In the genomic region with DNA sequence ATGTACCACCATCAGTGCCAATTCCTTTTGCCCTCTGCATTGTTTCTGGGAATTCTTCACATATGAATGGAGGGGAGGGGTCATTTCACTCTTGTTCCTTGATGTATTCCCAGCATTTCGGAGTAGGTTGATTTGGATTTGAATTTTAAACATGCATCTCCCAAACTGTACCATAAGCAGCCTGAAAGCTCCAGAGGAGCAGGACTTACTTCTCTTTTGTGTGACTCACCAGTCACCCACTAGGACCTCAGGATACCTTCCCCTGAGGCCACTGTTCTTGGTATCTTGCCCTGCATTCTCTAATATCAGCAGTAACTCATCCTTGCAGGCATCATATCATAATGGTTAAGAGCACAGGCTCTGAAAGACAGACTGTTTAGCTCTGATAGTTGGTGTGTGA, we compare ENCODE assay signal across 8 cellular contexts. TPM values are rescaled to one million over a fixed set of nuclear protein-coding genes. Genes with fewer than 3 reads are reported as not detected.
A peak's percentile ranks its signal among the peaks of the same experiment; 100 is the strongest.
DNase-seq lines count a peak whose midpoint lies in the region; ATAC-seq and TF ChIP-seq lines count a peak whose summit lies in the region.

No MANE protein-coding gene starts in this region.

- peak overlapping the region; percentile 98 for H3K27ac Mint-ChIP-seq in activated CD4-positive, alpha-beta T cell treated with anti-CD3 and anti-CD28 coated beads, Interleukin-2, amount 10 ng/mL, durations not matched to agents 7 days and 5 days
- H3K27ac Mint-ChIP-seq in activated T-helper 17 cell treated with anti-CD3 and anti-CD28 coated beads, Interleukin-2, amount 50 U/mL, for 72 hours: peak overlapping the region; percentile 98
- H3K27ac Mint-ChIP-seq in immature natural killer cell: peak overlapping the region; percentile 98 to 100 (median 99)

- no peaks in the 10 kb centered on the region for H3K27me3 ChIP-seq in testis

- no peak for DNase-seq in activated CD4-positive, alpha-beta T cell treated with anti-CD3 and anti-CD28 coated beads, Interleukin-2, amount 10 ng/mL, durations not matched to agents 7 days and 5 days
- no peak for DNase-seq in activated CD4-positive, alpha-beta T cell treated with anti-CD3 and anti-CD28 coated beads for 4 hours
- DNase-seq in immature natural killer cell (no peak), testis (no peak), NCI-H1092 (lab: John Stamatoyannopoulos, UW) (no peak)

- TF ChIP-seq CTCF in testis (IDR thresholded peaks at IDR 0.05): no peak

- no peaks in the 10 kb centered on the region for H3K36me3 ChIP-seq in testis (ENCODE audit: low read depth, missing control alignments)

- ATAC-seq in activated T-helper 17 cell treated with anti-CD3 and anti-CD28 coated beads, Interleukin-2, amount 50 U/mL, for 72 hours (replicated peaks): no peak
- ATAC-seq in GM19455 (IDR thresholded peaks at IDR 0.05; ENCODE audit: unreplicated experiment) (no peak), HG02870 (IDR thresholded peaks at IDR 0.05; ENCODE audit: unreplicated experiment) (no peak)

- TF ChIP-seq POLR2A in testis (IDR thresholded peaks at IDR 0.05): no peak

- peaks cover 21% of the 10 kb centered on the region for H3K36me3 Mint-ChIP-seq in activated CD4-positive, alpha-beta T cell treated with anti-CD3 and anti-CD28 coated beads, Interleukin-2, amount 10 ng/mL, durations not matched to agents 7 days and 5 days (ENCODE audit: low read depth)
- peaks cover 53% of the 10 kb centered on the region for H3K36me3 Mint-ChIP-seq in activated T-helper 17 cell treated with anti-CD3 and anti-CD28 coated beads, Interleukin-2, amount 50 U/mL, for 72 hours (ENCODE audit: low read depth)
- H3K36me3 Mint-ChIP-seq in immature natural killer cell: peaks cover 0 to 10% (median 9%) of the 10 kb centered on the region in 3 donors

- peak overlapping the region; percentile 88 for H3K4me3 Mint-ChIP-seq in activated CD4-positive, alpha-beta T cell treated with anti-CD3 and anti-CD28 coated beads, Interleukin-2, amount 10 ng/mL, durations not matched to agents 7 days and 5 days
- peak overlapping the region; percentile 95 for H3K4me3 Mint-ChIP-seq in activated T-helper 17 cell treated with anti-CD3 and anti-CD28 coated beads, Interleukin-2, amount 50 U/mL, for 72 hours
- peak overlapping the region; percentile 95 to 99 (median 98) for H3K4me3 Mint-ChIP-seq in immature natural killer cell

- H3K9me3 Mint-ChIP-seq in activated CD4-positive, alpha-beta T cell treated with anti-CD3 and anti-CD28 coated beads, Interleukin-2, amount 10 ng/mL, durations not matched to agents 7 days and 5 days: no peaks in the 10 kb centered on the region
- no peaks in the 10 kb centered on the region for H3K9me3 Mint-ChIP-seq in activated T-helper 17 cell treated with anti-CD3 and anti-CD28 coated beads, Interleukin-2, amount 50 U/mL, for 72 hours
- no peaks in the 10 kb centered on the region for H3K9me3 Mint-ChIP-seq in immature natural killer cell

- no peaks in the 10 kb centered on the region for H3K27me3 Mint-ChIP-seq in activated CD4-positive, alpha-beta T cell treated with anti-CD3 and anti-CD28 coated beads, Interleukin-2, amount 10 ng/mL, durations not matched to agents 7 days and 5 days
- no peaks in the 10 kb centered on the region for H3K27me3 Mint-ChIP-seq in activated T-helper 17 cell treated with anti-CD3 and anti-CD28 coated beads, Interleukin-2, amount 50 U/mL, for 72 hours
- peaks cover 0 to 5% (median 0%) of the 10 kb centered on the region in 3 donors for H3K27me3 Mint-ChIP-seq in immature natural killer cell (ENCODE audit: low read depth in 3 of 3)

- peaks cover 51% of the 10 kb centered on the region for H3K4me1 Mint-ChIP-seq in activated CD4-positive, alpha-beta T cell treated with anti-CD3 and anti-CD28 coated beads, Interleukin-2, amount 10 ng/mL, durations not matched to agents 7 days and 5 days
- peaks cover 20% of the 10 kb centered on the region for H3K4me1 Mint-ChIP-seq in activated T-helper 17 cell treated with anti-CD3 and anti-CD28 coated beads, Interleukin-2, amount 50 U/mL, for 72 hours
- H3K4me1 Mint-ChIP-seq in immature natural killer cell: peaks cover 48 to 57% of the 10 kb centered on the region in 2 donors

- WGBS in testis, 2 donors: 53 to 59% methylated on average over 1 of the region's 1 CpG

- CTCF ChIA-PET in activated CD4-positive, alpha-beta T cell treated with anti-CD3 and anti-CD28 coated beads, Interleukin-2, amount 10 ng/mL, durations not matched to agents 7 days and 5 days (lab: Charles Lee): interaction anchor here (0.9 to 1.7 kb wide), 4 partner anchors 42 to 129 kb away, joined by 3 to 5 read pairs (median 4); partner anchors contain the start of gene CNPY3

- intact Hi-C loops in testis (cut with DNase I; ENCODE audit: low total_unique reads): no loop called here

- H3K9me3 ChIP-seq in testis: no peaks in the 10 kb centered on the region

- peak overlapping the region; percentile 87 to 94 for H3K4me3 ChIP-seq in testis

- peaks cover 27% of the 10 kb centered on the region for H3K4me1 ChIP-seq in testis

- POLR2A ChIA-PET in activated CD4-positive, alpha-beta T cell treated with anti-CD3 and anti-CD28 coated beads, Interleukin-2, amount 10 ng/mL, durations not matched to agents 7 days and 5 days (lab: Charles Lee): interaction anchor here (1.1 kb wide), 1 partner anchor 74 kb away, joined by 4 read pairs; the partner anchor contains the start of gene PPP2R5D

- peak overlapping the region in 1 of 2 donors; percentile 78 for H3K27ac ChIP-seq in testis

RNA-seq across cellular contexts. Expression of gene MRPL2, which starts 0.7 kb away (rescaled TPM):
- 10 to 100 TPM; 53.9 to 59.3 TPM for total RNA-seq in activated CD4-positive, alpha-beta T cell treated with anti-CD3 and anti-CD28 coated beads, Interleukin-2, amount 10 ng/mL, durations not matched to agents 7 days and 5 days
- total RNA-seq in activated T-helper 17 cell treated with anti-CD3 and anti-CD28 coated beads, Interleukin-2, amount 50 U/mL, for 72 hours: 10 to 100 TPM; 65.2 to 67.3 TPM
- polyA plus RNA-seq in immature natural killer cell: 10 to 100 TPM; 37.5 to 60.8 (median 54.0) TPM
- total RNA-seq in testis: 10 to 100 TPM; 37.2 to 54.8 TPM
- polyA plus RNA-seq in testis (ENCODE audit: insufficient read depth, low read depth, low replicate concordance): 72.8 TPM

RNA-seq across cellular contexts. Expression of gene KLC4, which starts 0.9 kb away (rescaled TPM):
- 10 to 100 TPM; 12.7 to 17.0 TPM for total RNA-seq in activated CD4-positive, alpha-beta T cell treated with anti-CD3 and anti-CD28 coated beads, Interleukin-2, amount 10 ng/mL, durations not matched to agents 7 days and 5 days
- 10 to 100 TPM; 19.7 to 31.4 TPM for total RNA-seq in activated T-helper 17 cell treated with anti-CD3 and anti-CD28 coated beads, Interleukin-2, amount 50 U/mL, for 72 hours
- polyA plus RNA-seq in immature natural killer cell: 10 to 100 TPM in 2 of 3 donors, 1 to 10 TPM in 1; 9.1 to 14.4 (median 11.0) TPM
- 10 to 100 TPM; 41.1 to 49.4 TPM for total RNA-seq in testis
- 63.1 TPM for polyA plus RNA-seq in testis (ENCODE audit: insufficient read depth, low read depth, low replicate concordance)

RNA-seq across cellular contexts. Expression of gene CUL7, which starts 4.9 kb away (rescaled TPM):
- total RNA-seq in activated CD4-positive, alpha-beta T cell treated with anti-CD3 and anti-CD28 coated beads, Interleukin-2, amount 10 ng/mL, durations not matched to agents 7 days and 5 days: 10 to 100 TPM in 1 of 2 experiments, 1 to 10 TPM in 1; 9.7 to 11.2 TPM
- total RNA-seq in activated T-helper 17 cell treated with anti-CD3 and anti-CD28 coated beads, Interleukin-2, amount 50 U/mL, for 72 hours: 10 to 100 TPM; 11.4 to 22.3 TPM
- 1 to 10 TPM in 2 of 3 donors, under 1 TPM in 1; 0.90 to 3.4 (median 1.3) TPM for polyA plus RNA-seq in immature natural killer cell
- total RNA-seq in testis: 10 to 100 TPM; 23.9 to 31.5 TPM
- polyA plus RNA-seq in testis (ENCODE audit: insufficient read depth, low read depth, low replicate concordance): 16.6 TPM

RNA-seq across cellular contexts. Expression of gene PTK7, which starts 17.6 kb away (rescaled TPM):
- 1 to 10 TPM; 1.3 to 1.9 TPM for total RNA-seq in activated CD4-positive, alpha-beta T cell treated with anti-CD3 and anti-CD28 coated beads, Interleukin-2, amount 10 ng/mL, durations not matched to agents 7 days and 5 days
- total RNA-seq in activated T-helper 17 cell treated with anti-CD3 and anti-CD28 coated beads, Interleukin-2, amount 50 U/mL, for 72 hours: 1 to 10 TPM in 1 of 2 donors, under 1 TPM in 1; 0.56 to 1.0 TPM
- 1 to 10 TPM in 2 of 3 donors, not detected in 1; 1.1 TPM for polyA plus RNA-seq in immature natural killer cell
- 10 to 100 TPM; 58.8 to 68.7 TPM for total RNA-seq in testis
- polyA plus RNA-seq in testis (ENCODE audit: insufficient read depth, low read depth, low replicate concordance): 60.8 TPM

RNA-seq across cellular contexts. Expression of gene RRP36, which starts 37.1 kb away (rescaled TPM):
- 10 to 100 TPM; 65.3 to 68.4 TPM for total RNA-seq in activated CD4-positive, alpha-beta T cell treated with anti-CD3 and anti-CD28 coated beads, Interleukin-2, amount 10 ng/mL, durations not matched to agents 7 days and 5 days
- total RNA-seq in activated T-helper 17 cell treated with anti-CD3 and anti-CD28 coated beads, Interleukin-2, amount 50 U/mL, for 72 hours: 10 to 100 TPM; 31.4 to 78.1 TPM
- polyA plus RNA-seq in immature natural killer cell: 10 to 100 TPM; 56.1 to 81.4 (median 78.9) TPM
- total RNA-seq in testis: 10 to 100 TPM; 34.2 to 49.5 TPM
- polyA plus RNA-seq in testis (ENCODE audit: insufficient read depth, low read depth, low replicate concordance): 39.9 TPM
